Comparison of ENCODE assay signal across 8 cellular contexts in genomic region chr5:151078490-151079262, GRCh38. TPM values are rescaled to one million over a fixed set of nuclear protein-coding genes. Genes with fewer than 3 reads are reported as not detected.
DNase-seq lines count a peak whose midpoint lies in the region; ATAC-seq and TF ChIP-seq lines count a peak whose summit lies in the region.

No MANE protein-coding gene starts in this region.

- no peak for TF ChIP-seq CTCF in glutamatergic neuron (IDR thresholded peaks at IDR 0.05; ENCODE audit: partially characterized antibody, unreplicated experiment)
- TF ChIP-seq CTCF in osteoblast (IDR thresholded peaks at IDR 0.05; ENCODE audit: extremely low read depth, low read depth, low read length) = no peak

- H3K4me1 Mint-ChIP-seq in glutamatergic neuron (ENCODE audit: low read depth, unreplicated experiment) = peaks cover 19% of the 10 kb centered on the region

- no peak overlapping the region for H3K27ac ChIP-seq in osteoblast (ENCODE audit: low read depth, low read length)

- peaks cover 38% of the 10 kb centered on the region for H3K4me1 ChIP-seq in osteoblast (ENCODE audit: insufficient read depth, low read length)

- no peaks in the 10 kb centered on the region for H3K9me3 ChIP-seq in osteoblast (ENCODE audit: low read depth, low read length)

- peaks cover 5% of the 10 kb centered on the region for H3K27me3 Mint-ChIP-seq in glutamatergic neuron (ENCODE audit: unreplicated experiment)

- H2AFZ ChIP-seq in osteoblast (ENCODE audit: low read length) = no peak overlapping the region

- ATAC-seq in GM19035 (IDR thresholded peaks at IDR 0.05; ENCODE audit: unreplicated experiment) (peak; percentile 51), HG03103 (IDR thresholded peaks at IDR 0.05; ENCODE audit: low read depth, unreplicated experiment) (peak; percentile 38)

- peaks cover 4% of the 10 kb centered on the region for H3K36me3 ChIP-seq in osteoblast (ENCODE audit: insufficient read depth, low read length)

- H4K20me1 ChIP-seq in osteoblast (ENCODE audit: insufficient read depth, low read length) = peaks cover 28% of the 10 kb centered on the region

- no peaks in the 10 kb centered on the region for H3K27me3 ChIP-seq in osteoblast (ENCODE audit: insufficient read depth, low read length)

- peak overlapping the region; percentile 25 for H3K4me3 Mint-ChIP-seq in glutamatergic neuron (ENCODE audit: unreplicated experiment)

- H3K36me3 Mint-ChIP-seq in glutamatergic neuron (ENCODE audit: unreplicated experiment) = no peaks in the 10 kb centered on the region

- no peak overlapping the region for H3K4me3 ChIP-seq in osteoblast (ENCODE audit: insufficient read depth, low read length)

- no peak overlapping the region for H3K4me2 ChIP-seq in osteoblast (ENCODE audit: insufficient read depth, low read length)

- peak; percentile 54 to 58 for DNase-seq in activated CD4-positive, alpha-beta T cell treated with anti-CD3 and anti-CD28 coated beads, Interleukin-2, amount 50 U/mL, for 4 hours
- DNase-seq in glutamatergic neuron (no peak), NCI-H1694 treated with DMSO at 0.1 percent for 48 hours (lab: John Stamatoyannopoulos, UW) (no peak), hepatic stellate cell (ENCODE audit: low spot score) (no peak), osteoblast (ENCODE audit: insufficient read length, low spot score, missing footprints) (no peak)
- DNase-seq in stimulated activated CD8-positive, alpha-beta memory T cell treated with anti-CD3 and anti-CD28 coated beads, Interleukin-12 subunit alpha, Interleukin-12 subunit beta, amount 100 ng/mL, for 4 hours (ENCODE audit: low read depth) = peak; percentile 38

- H3K79me2 ChIP-seq in osteoblast (ENCODE audit: insufficient read depth, low read length) = peaks cover 50% of the 10 kb centered on the region

- peak overlapping the region; percentile 9 for H3K27ac Mint-ChIP-seq in glutamatergic neuron (ENCODE audit: unreplicated experiment)

- peaks cover 4% of the 10 kb centered on the region for H3K9me3 Mint-ChIP-seq in glutamatergic neuron (ENCODE audit: unreplicated experiment)

RNA-seq across cellular contexts. Expression of gene TNIP1, which starts 2.2 kb away (rescaled TPM):
- 34.1 TPM for total RNA-seq in glutamatergic neuron (ENCODE audit: unreplicated experiment)
- total RNA-seq in osteoblast = 66.3 and 85.8 TPM in 2 replicates

RNA-seq across cellular contexts. Expression of gene GPX3, which starts 58.3 kb away (rescaled TPM):
- 20.4 TPM for total RNA-seq in glutamatergic neuron (ENCODE audit: unreplicated experiment)
- 8.8 and 9.8 TPM in 2 replicates for total RNA-seq in osteoblast

Comparison
In these comparisons a context has a peak if more than half of its experiments do, and no peak if none do; other contexts are left out.
1. DNase-seq: peak in activated CD4-positive, alpha-beta T cell treated with anti-CD3 and anti-CD28 coated beads, Interleukin-2, amount 50 U/mL, for 4 hours (2 of 2) and stimulated activated CD8-positive, alpha-beta memory T cell treated with anti-CD3 and anti-CD28 coated beads, Interleukin-12 subunit alpha, Interleukin-12 subunit beta, amount 100 ng/mL, for 4 hours (single experiment); none in glutamatergic neuron (single experiment), NCI-H1694 treated with DMSO at 0.1 percent for 48 hours (single experiment), hepatic stellate cell (single experiment) and osteoblast (single experiment).